8 cellular contexts compared by ENCODE assay signal in genomic region chr2:85584354-85584856, GRCh38. TPM values are rescaled to one million over a fixed set of nuclear protein-coding genes. Genes with fewer than 3 reads are reported as not detected.
DNase-seq lines count a peak whose midpoint lies in the region; ATAC-seq and TF ChIP-seq lines count a peak whose summit lies in the region.

A gene with protein sequence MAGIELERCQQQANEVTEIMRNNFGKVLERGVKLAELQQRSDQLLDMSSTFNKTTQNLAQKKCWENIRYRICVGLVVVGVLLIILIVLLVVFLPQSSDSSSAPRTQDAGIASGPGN (plus strand): TSS chr2:85584431. CDS start chr2:85584491, 60 bp downstream.

- intact Hi-C loops in testis (cut with DNase I; ENCODE audit: low total_unique reads), result no loop called here

- peak within 1 kb of the TSS; percentile 91 for H3K27ac ChIP-seq in RWPE1
- peak within 1 kb of the TSS; percentile 69 for H3K27ac ChIP-seq in cingulate gyrus (ENCODE audit: low read depth, low read length)
- H3K27ac ChIP-seq in liver (ENCODE audit: low read depth in 1 of 2, low read length in 2 of 2), result peak within 1 kb of the TSS; percentile 85 to 89
- peak within 1 kb of the TSS; percentile 4 to 86 for H3K27ac ChIP-seq in testis

- TF ChIP-seq CTCF in RWPE1 (conservative IDR thresholded peaks at IDR 0.05; ENCODE audit: low read depth) (no peak), liver (IDR thresholded peaks at IDR 0.05; ENCODE audit: low read depth, low read length, missing input control) (no peak), testis (IDR thresholded peaks at IDR 0.05) (no peak)

- TF ChIP-seq POLR2A in testis (IDR thresholded peaks at IDR 0.05), result no peak

- POLR2A ChIA-PET in RWPE1 (lab: Yijun Ruan, JAX; ENCODE audit: low non-redundant PET), result no interaction called here

- WGBS in liver, result 7% methylated on average over 52 of the region's 52 CpGs
- 1% methylated on average over 44 of the region's 52 CpGs; no CpG with 5 or more reads in 1 of the 2 donors for WGBS in testis, 2 donors

- CTCF ChIA-PET in RWPE1 (lab: Yijun Ruan, JAX), result no interaction called here

- no peak for TF ChIP-seq RAD21 in liver (IDR thresholded peaks at IDR 0.05)

- H3K4me3 ChIP-seq in liver (ENCODE audit: low read depth in 1 of 3, low read length in 3 of 3), result peak within 1 kb of the TSS; percentile 50 to 71 (median 70)
- H3K4me3 ChIP-seq in testis, result peak within 1 kb of the TSS; percentile 62 to 65

- peak within 1 kb of the TSS; percentile 16 to 61 for H3K9ac ChIP-seq in liver (ENCODE audit: low read depth in 1 of 2, low read length in 2 of 2)

- H3K27me3 ChIP-seq in liver (ENCODE audit: control insufficient read depth in 4 of 4, insufficient read depth in 4 of 4, low read length in 3 of 4) (no peaks in the 10 kb centered on the region), testis (no peaks in the 10 kb centered on the region)

- peak; percentile 64 for ATAC-seq in GM21529 (IDR thresholded peaks at IDR 0.05; ENCODE audit: unreplicated experiment)
- no peak for ATAC-seq in HG03439 (IDR thresholded peaks at IDR 0.05; ENCODE audit: unreplicated experiment)

- H3K36me3 ChIP-seq in liver (ENCODE audit: control insufficient read depth in 4 of 4, insufficient read depth in 3 of 4, low read depth in 1 of 4, low read length in 3 of 4) (peaks cover 0 to 7% (median 2%) of the 10 kb centered on the region in 4 donors), testis (ENCODE audit: low read depth, missing control alignments) (no peaks in the 10 kb centered on the region)

- H3K9me3 ChIP-seq in liver (ENCODE audit: control insufficient read depth in 4 of 4, low read length in 3 of 4) (no peaks in the 10 kb centered on the region), testis (no peaks in the 10 kb centered on the region)

- H3K4me1 ChIP-seq in liver (ENCODE audit: control insufficient read depth in 4 of 4, insufficient read depth in 4 of 4, low read length in 3 of 4) (peaks cover 12 to 35% (median 20%) of the 10 kb centered on the region in 4 donors), testis (peaks cover 43% of the 10 kb centered on the region)

- DNase-seq in CD1c-positive myeloid dendritic cell (ENCODE audit: extremely low spot score), result peak; percentile 38
- no peak for DNase-seq in RWPE1 (ENCODE audit: low spot score)
- no peak for DNase-seq in testis
- no peak for DNase-seq in DMS79 treated with DMSO at 0.1 percent for 48 hours (lab: John Stamatoyannopoulos, UW)

TF ChIP-seq in liver, 16 proteins besides CTCF, POLR2A, EP300 and RAD21:
- TF ChIP-seq TAF1 (conservative IDR thresholded peaks at IDR 0.05), result no peak
- TF ChIP-seq HNF4G (IDR thresholded peaks at IDR 0.05), result no peak
- TF ChIP-seq, protein P1, sequence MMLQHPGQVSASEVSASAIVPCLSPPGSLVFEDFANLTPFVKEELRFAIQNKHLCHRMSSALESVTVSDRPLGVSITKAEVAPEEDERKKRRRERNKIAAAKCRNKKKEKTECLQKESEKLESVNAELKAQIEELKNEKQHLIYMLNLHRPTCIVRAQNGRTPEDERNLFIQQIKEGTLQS (IDR thresholded peaks at IDR 0.05), result no peak
- TF ChIP-seq HNF4A (conservative IDR thresholded peaks at IDR 0.05), result peak in 1 of 2 donors; percentile 33
- no peak for TF ChIP-seq FOXA1 (IDR thresholded peaks at IDR 0.05)

RNA-seq across cellular contexts. Expression of the gene that starts here (rescaled TPM):
- 10 to 100 TPM in 1 of 2 donors, 1 to 10 TPM in 1; 9.7 to 11.3 TPM for total RNA-seq in liver
- polyA plus RNA-seq in liver, result 10 to 100 TPM; 69.1 to 74.6 TPM
- total RNA-seq in testis, result 10 to 100 TPM in 1 of 2 donors, 1 to 10 TPM in 1; 4.9 to 17.5 TPM
- 36.8 TPM for polyA plus RNA-seq in testis (ENCODE audit: insufficient read depth, low read depth, low replicate concordance)
